ENCODE assay signal across 21 cellular contexts in the genomic region with DNA sequence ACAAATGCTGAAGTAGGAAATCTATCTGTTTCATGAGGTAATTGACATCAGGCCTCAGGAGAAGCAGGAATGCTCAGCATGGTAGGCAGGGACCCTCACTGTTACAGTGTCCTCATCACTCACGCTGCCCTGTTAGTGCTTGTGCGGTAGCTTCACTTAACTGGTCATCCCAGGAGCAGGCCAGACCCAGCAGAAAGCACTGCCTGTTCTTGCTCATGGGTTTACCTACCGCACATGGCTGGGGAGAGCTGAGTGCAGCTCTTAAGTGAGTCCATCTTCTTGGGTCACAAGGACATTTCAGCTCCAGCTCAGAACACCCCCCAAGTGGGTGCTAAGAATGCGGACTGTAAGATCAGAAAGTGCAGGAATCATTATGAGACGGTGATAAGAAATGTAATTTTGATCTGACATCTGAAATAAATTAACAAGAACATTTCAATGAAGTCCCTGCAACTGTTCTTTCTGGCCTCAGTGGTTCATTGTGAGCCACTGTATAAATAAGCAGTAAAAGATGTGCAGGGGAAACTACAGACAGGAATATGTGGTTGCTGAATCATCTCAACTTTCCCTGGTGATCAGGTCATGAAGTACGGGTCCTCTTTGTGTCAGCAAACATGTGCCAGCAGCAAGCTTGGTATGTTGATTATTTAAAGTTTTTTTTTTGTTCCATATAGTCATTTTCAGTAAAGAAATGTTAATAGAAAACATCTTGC.
DNase-seq lines count a peak whose midpoint lies in the region; ATAC-seq and TF ChIP-seq lines count a peak whose summit lies in the region.
"Had no signal": no experiment of that assay in that cellular context is flagged by ENCODE, and none has a peak within 500 bp of the region (broad histone marks: within the 10 kb centered on the region; RNA-seq: fewer than 3 reads in every experiment).

No MANE protein-coding gene starts in this region.

- H3K36me3 ChIP-seq in RWPE2 (ENCODE audit: low read depth), result no peaks in the 10 kb centered on the region
- H3K36me3 ChIP-seq in skeletal muscle satellite cell (ENCODE audit: insufficient read depth, low read length), result no peaks in the 10 kb centered on the region
- H3K36me3 ChIP-seq: neural progenitor cell, thoracic aorta had no signal

- no peaks in the 10 kb centered on the region for H3K9me3 ChIP-seq in RWPE2 (ENCODE audit: severe bottlenecking)
- H3K9me3 ChIP-seq in skeletal muscle satellite cell (replicated peaks; ENCODE audit: low read length), result no peaks in the 10 kb centered on the region
- H3K9me3 ChIP-seq: thoracic aorta had no signal

- TF ChIP-seq CTCF in RWPE2 (IDR thresholded peaks at IDR 0.05; ENCODE audit: poor library complexity, severe bottlenecking) (no peak), omental fat pad (IDR thresholded peaks at IDR 0.05) (no peak)

- peak overlapping the region; percentile 43 for H3K4me2 ChIP-seq in skeletal muscle satellite cell (ENCODE audit: low read length)
- H3K4me2 ChIP-seq: neural progenitor cell had no signal

- peak; percentile 45; the same call in 1 of the 3 replicates for ATAC-seq in RWPE2 (ENCODE audit: low read depth)
- ATAC-seq in omental fat pad (ENCODE audit: low FRiP score), result no peak
- ATAC-seq: activated CD4-positive, alpha-beta T cell treated with anti-CD3 and anti-CD28 coated beads for 36 hours; activated naive CD4-positive, alpha-beta T cell treated with anti-CD3 and anti-CD28 coated beads, Interleukin-2, amount 50 U/mL, for 72 hours; right cardiac atrium had no signal

- no peak overlapping the region for H3K4me3 ChIP-seq in RWPE2 (ENCODE audit: severe bottlenecking)
- no peak overlapping the region for H3K4me3 ChIP-seq in skeletal muscle satellite cell (ENCODE audit: low read length)
- H3K4me3 ChIP-seq: neural progenitor cell, thoracic aorta had no signal

- DNase-seq in GM04503 (ENCODE audit: low read depth), result peak; percentile 39
- no peak for DNase-seq in RWPE2 (ENCODE audit: low spot score)
- peak; percentile 87 for DNase-seq in fibroblast of gingiva (ENCODE audit: low read depth)
- DNase-seq in omental fat pad (ENCODE audit: low spot score), result no peak
- no peak for DNase-seq in 8988T
- no peak for DNase-seq in effector CD8-positive, alpha-beta T cell (lab: John Stamatoyannopoulos, UW)
- DNase-seq in activated effector memory CD4-positive, alpha-beta T cell treated with Interleukin-2 at 50 U/mL for 16 hours, result no peak
- DNase-seq: activated CD4-positive, alpha-beta T cell treated with anti-CD3 and anti-CD28 coated beads for 36 hours; activated CD8-positive, alpha-beta memory T cell treated with anti-CD3 and anti-CD28 coated beads, Interleukin-2, amount 50 U/mL, for 48 hours; CD4-positive, alpha-beta memory T cell; DND-41; glutamatergic neuron; H9; NCI-H2171 treated with DMSO at 0.1 percent for 48 hours; right cardiac atrium; Right ventricle myocardium superior; T-helper 9 cell had no signal

- H3K27me3 ChIP-seq in RWPE2 (ENCODE audit: insufficient read depth, poor library complexity, severe bottlenecking) (no peaks in the 10 kb centered on the region), skeletal muscle satellite cell (ENCODE audit: control insufficient read depth, insufficient read depth, low read length) (no peaks in the 10 kb centered on the region)
- H3K27me3 ChIP-seq: neural progenitor cell had no signal

- H3K9ac ChIP-seq in skeletal muscle satellite cell (ENCODE audit: low read depth, low read length), result peak overlapping the region; percentile 7
- H3K9ac ChIP-seq: neural progenitor cell had no signal

- H3K4me1 ChIP-seq in RWPE2 (ENCODE audit: insufficient read depth, poor library complexity, severe bottlenecking) (peaks cover 7% of the 10 kb centered on the region), skeletal muscle satellite cell (ENCODE audit: control insufficient read depth, insufficient read depth, low read length) (peaks cover 16% of the 10 kb centered on the region)
- H3K4me1 ChIP-seq: neural progenitor cell had no signal

- H3K27ac ChIP-seq in RWPE2 (ENCODE audit: poor library complexity, severe bottlenecking), result no peak overlapping the region
- H3K27ac ChIP-seq: neural progenitor cell, thoracic aorta had no signal

Comparison
In these comparisons a context has a peak if more than half of its experiments do, and no peak if none do; other contexts are left out.
1. DNase-seq: peak in GM04503 (single experiment) and fibroblast of gingiva (single experiment); none in RWPE2 (single experiment), omental fat pad (single experiment), 8988T (single experiment), effector CD8-positive, alpha-beta T cell (single experiment) and activated effector memory CD4-positive, alpha-beta T cell treated with Interleukin-2 at 50 U/mL for 16 hours (single experiment).